ENCODE assay signal across 1 cellular context in genomic region chr14:100142073-100143040, GRCh38.
TF ChIP-seq lines count a peak whose summit lies in the region.

No MANE protein-coding gene starts in this region.

TF ChIP-seq in WTC11, 78 proteins besides CTCF, POLR2A, EP300 and RAD21 (continued from another document):
- no peak for TF ChIP-seq ATF6 (CRISPR knock-in tag; IDR thresholded peaks at IDR 0.05)
- no peak for TF ChIP-seq MYBL2 (CRISPR knock-in tag; IDR thresholded peaks at IDR 0.05)
- TF ChIP-seq ATF3 (CRISPR knock-in tag; conservative IDR thresholded peaks at IDR 0.05), result no peak
- no peak for TF ChIP-seq ZNF281 (CRISPR knock-in tag; IDR thresholded peaks at IDR 0.05)
- TF ChIP-seq NFE2L1 (CRISPR knock-in tag; IDR thresholded peaks at IDR 0.05), result no peak
- no peak for TF ChIP-seq FOXK1 (CRISPR knock-in tag; IDR thresholded peaks at IDR 0.05)
